In genomic region chr1:27007909-27008582, GRCh38 we compare ENCODE assay signal across 12 cellular contexts. TPM values are rescaled to one million over a fixed set of nuclear protein-coding genes. Genes with fewer than 3 reads are reported as not detected.
DNase-seq lines count a peak whose midpoint lies in the region; ATAC-seq and TF ChIP-seq lines count a peak whose summit lies in the region.
"Had no signal": no experiment of that assay in that cellular context is flagged by ENCODE, and none has a peak within 500 bp of the region (broad histone marks: within the 10 kb centered on the region; RNA-seq: fewer than 3 reads in every experiment).

No MANE protein-coding gene starts in this region.

- no peak for ATAC-seq in heart left ventricle
- no peak for ATAC-seq in left cardiac atrium
- peak; percentile 59 for ATAC-seq in upper lobe of right lung
- no peak for ATAC-seq in GM19324 (IDR thresholded peaks at IDR 0.05; ENCODE audit: low FRiP score, unreplicated experiment)
- ATAC-seq: stimulated activated naive B cell treated with anti-CD40 and anti-IgM and Interleukin-4, amounts not matched to agents 10 μg/mL and 1 μg/mL and 100 μg/mL, for 72 hours had no signal

- WGBS in heart left ventricle, 4 donors, result 63 to 75% (median 74%) methylated on average over 9 of the region's 9 CpGs
- 60% methylated on average over 9 of the region's 9 CpGs for WGBS in mesenchymal stem cell

- peak overlapping the region in 1 of 2 experiments; percentile 9 for H3K4ac ChIP-seq in mesenchymal stem cell (ENCODE audit: low read depth in 1 of 2, low read length in 2 of 2)

- H3K4me2 ChIP-seq in mesenchymal stem cell (ENCODE audit: low read length, poor library complexity, severe bottlenecking), result no peak overlapping the region

- H3K4me3 ChIP-seq in heart left ventricle (no peak overlapping the region), colonic mucosa (no peak overlapping the region), mesenchymal stem cell (ENCODE audit: insufficient read depth in 1 of 2, low read depth in 1 of 2, low read length in 2 of 2) (no peak overlapping the region), upper lobe of right lung (no peak overlapping the region)

- TF ChIP-seq POLR2A in heart left ventricle (IDR thresholded peaks at IDR 0.05), result no peak

- H3K9me3 ChIP-seq in heart left ventricle, result no peaks in the 10 kb centered on the region
- no peaks in the 10 kb centered on the region for H3K9me3 ChIP-seq in colonic mucosa
- H3K9me3 ChIP-seq in mesenchymal stem cell (ENCODE audit: control insufficient read depth, low read length), result no peaks in the 10 kb centered on the region
- no peaks in the 10 kb centered on the region for H3K9me3 ChIP-seq in upper lobe of right lung

- H3K4me1 ChIP-seq in heart left ventricle, result peaks cover 0 to 65% (median 25%) of the 10 kb centered on the region in 12 donors
- peaks cover 4% of the 10 kb centered on the region for H3K4me1 ChIP-seq in colonic mucosa
- H3K4me1 ChIP-seq in mesenchymal stem cell (ENCODE audit: control insufficient read depth, insufficient read depth, low read depth, low read length), result peaks cover 65% of the 10 kb centered on the region
- peaks cover 42% of the 10 kb centered on the region for H3K4me1 ChIP-seq in upper lobe of right lung

- H4K8ac ChIP-seq in mesenchymal stem cell (ENCODE audit: low read length), result peak overlapping the region; percentile 10

- H3K27ac ChIP-seq in heart left ventricle (peak overlapping the region in 8 of 12 donors; percentile 20 to 92 (median 48)), colonic mucosa (peak overlapping the region; percentile 48), mesenchymal stem cell (ENCODE audit: low read length, poor library complexity, severe bottlenecking) (no peak overlapping the region), upper lobe of right lung (peak overlapping the region; percentile 68)

- H3K9ac ChIP-seq in colonic mucosa (ENCODE audit: low read depth in 2 of 2, low read length in 2 of 2), result no peak overlapping the region
- H3K9ac ChIP-seq in mesenchymal stem cell (ENCODE audit: low read length), result no peak overlapping the region

- intact Hi-C loops in heart left ventricle (cut with DNase I) (no loop called here), left cardiac atrium (cut with DNase I) (no loop called here), colonic mucosa (cut with DNase I) (no loop called here), upper lobe of right lung (cut with DNase I) (no loop called here)

- no peak overlapping the region for H3K18ac ChIP-seq in mesenchymal stem cell (ENCODE audit: low read depth in 1 of 2, low read length in 2 of 2)

- no peak overlapping the region for H2BK5ac ChIP-seq in mesenchymal stem cell (ENCODE audit: low read depth, low read length, poor library complexity, severe bottlenecking)

- no peak overlapping the region for H2BK120ac ChIP-seq in mesenchymal stem cell (ENCODE audit: low read depth, low read length)

- no peak overlapping the region for H3K23ac ChIP-seq in mesenchymal stem cell (ENCODE audit: low read length in 2 of 2)

- H4K91ac ChIP-seq in mesenchymal stem cell (ENCODE audit: low read length), result peak overlapping the region; percentile 19

- TF ChIP-seq CTCF in heart left ventricle (IDR thresholded peaks at IDR 0.05), result no peak
- no peak for TF ChIP-seq CTCF in colonic mucosa (IDR thresholded peaks at IDR 0.05)
- no peak for TF ChIP-seq CTCF in upper lobe of right lung (IDR thresholded peaks at IDR 0.05)

- H3K27me3 ChIP-seq in heart left ventricle (no peaks in the 10 kb centered on the region), colonic mucosa (no peaks in the 10 kb centered on the region), mesenchymal stem cell (ENCODE audit: control insufficient read depth in 1 of 2, insufficient read depth in 1 of 2, low read length in 2 of 2) (no peaks in the 10 kb centered on the region), upper lobe of right lung (no peaks in the 10 kb centered on the region)

- no peak overlapping the region for H2BK15ac ChIP-seq in mesenchymal stem cell (ENCODE audit: low read depth, poor library complexity, severe bottlenecking)

- no peak overlapping the region for H2AFZ ChIP-seq in mesenchymal stem cell (ENCODE audit: low read depth, low read length)

- peaks cover 0 to 16% (median 0%) of the 10 kb centered on the region in 9 donors for H3K36me3 ChIP-seq in heart left ventricle
- no peaks in the 10 kb centered on the region for H3K36me3 ChIP-seq in colonic mucosa
- H3K36me3 ChIP-seq in mesenchymal stem cell (ENCODE audit: control insufficient read depth in 1 of 2, insufficient read depth in 2 of 2, low read depth in 1 of 2, low read length in 2 of 2), result peaks cover 0 to 13% of the 10 kb centered on the region in 2 experiments
- peaks cover 11% of the 10 kb centered on the region for H3K36me3 ChIP-seq in upper lobe of right lung

- H3K79me1 ChIP-seq in mesenchymal stem cell (replicated peaks; ENCODE audit: low read length, poor library complexity, severe bottlenecking), result peaks cover 7% of the 10 kb centered on the region

- peak overlapping the region; percentile 14 for H2AK5ac ChIP-seq in mesenchymal stem cell (ENCODE audit: low read length, severe bottlenecking)

- DNase-seq in heart left ventricle (peak in 1 of 5 donors; percentile 47), left cardiac atrium (no peak), colonic mucosa (peak; percentile 78), mesenchymal stem cell (peak; percentile 65), upper lobe of right lung (peak; percentile 91), superior temporal gyrus (ENCODE audit: extremely low spot score) (no peak)
- no peak for DNase-seq in stimulated activated CD8-positive, alpha-beta memory T cell treated with anti-CD3 and anti-CD28 coated beads, Interleukin-4, amount 100 ng/mL, for 48 hours
- DNase-seq: activated CD4-positive, alpha-beta memory T cell treated with anti-CD3 and anti-CD28 coated beads for 36 hours; activated naive CD8-positive, alpha-beta T cell treated with anti-CD3 and anti-CD28 coated beads, Interleukin-2, amount 10 ng/mL, durations not matched to agents 7 days and 5 days; GF-D8; stimulated activated naive B cell treated with anti-CD40 and anti-IgM and Interleukin-4, amounts not matched to agents 10 μg/mL and 1 μg/mL and 100 μg/mL, for 72 hours had no signal

- no peak overlapping the region for H2BK12ac ChIP-seq in mesenchymal stem cell (ENCODE audit: low read length in 2 of 2)

- no peak overlapping the region for H3K14ac ChIP-seq in mesenchymal stem cell (ENCODE audit: low read length in 2 of 2)

RNA-seq across cellular contexts. Expression of gene TENT5B, which starts 4.6 kb away (rescaled TPM):
- 10 to 100 TPM in 8 of 9 donors, 1 to 10 TPM in 1; 9.1 to 78.4 (median 32.6) TPM for total RNA-seq in heart left ventricle
- polyA plus RNA-seq in heart left ventricle, result 10 to 100 TPM; 19.8 to 62.2 TPM
- 10 to 100 TPM; 17.1 to 29.0 TPM for total RNA-seq in left cardiac atrium
- total RNA-seq in colonic mucosa, result 1 to 10 TPM; 1.0 to 3.8 TPM
- polyA plus RNA-seq in mesenchymal stem cell (2013, experiment 1 of 2), result 3.1 TPM
- 2.7 TPM for polyA plus RNA-seq in mesenchymal stem cell (2013, experiment 2 of 2)
- total RNA-seq in upper lobe of right lung, result 29.1 TPM
- total RNA-seq: activated CD4-positive, alpha-beta memory T cell treated with anti-CD3 and anti-CD28 coated beads for 36 hours; activated naive CD8-positive, alpha-beta T cell treated with anti-CD3 and anti-CD28 coated beads, Interleukin-2, amount 10 ng/mL, durations not matched to agents 7 days and 5 days had no signal

RNA-seq across cellular contexts. Expression of gene TRNP1, which starts 14.6 kb away (rescaled TPM):
- 10 to 100 TPM; 16.6 to 68.5 (median 21.7) TPM for total RNA-seq in heart left ventricle
- polyA plus RNA-seq in heart left ventricle, result 10 to 100 TPM; 18.4 to 38.9 TPM
- 10 to 100 TPM; 40.6 to 45.2 TPM for total RNA-seq in left cardiac atrium
- total RNA-seq in colonic mucosa, result 1 to 10 TPM; 2.5 to 2.7 TPM
- polyA plus RNA-seq in mesenchymal stem cell (2013, experiment 1 of 2), result 65.7 TPM
- polyA plus RNA-seq in mesenchymal stem cell (2013, experiment 2 of 2), result 64.6 TPM
- 16.2 TPM for total RNA-seq in upper lobe of right lung
- total RNA-seq: activated naive CD8-positive, alpha-beta T cell treated with anti-CD3 and anti-CD28 coated beads, Interleukin-2, amount 10 ng/mL, durations not matched to agents 7 days and 5 days had no signal

RNA-seq across cellular contexts. Expression of gene KDF1, which starts 47.8 kb away (rescaled TPM):
- under 1 TPM in 2 of 9 donors, not detected in 7; 0.12 to 0.45 TPM for total RNA-seq in heart left ventricle
- polyA plus RNA-seq in heart left ventricle, result under 1 TPM in 1 of 2 donors, not detected in 1; 0.03 TPM
- under 1 TPM; 0.18 to 0.68 TPM for total RNA-seq in left cardiac atrium
- total RNA-seq in colonic mucosa, result 10 to 100 TPM; 23.2 to 27.3 TPM
- polyA plus RNA-seq in mesenchymal stem cell (2013, experiment 1 of 2), result 0.35 TPM
- polyA plus RNA-seq in mesenchymal stem cell (2013, experiment 2 of 2), result 0.38 TPM
- total RNA-seq in upper lobe of right lung, result 10.5 TPM
- total RNA-seq: activated CD4-positive, alpha-beta memory T cell treated with anti-CD3 and anti-CD28 coated beads for 36 hours had no signal

Comparison
In these comparisons a context has a peak if more than half of its experiments do, and no peak if none do; other contexts are left out.
1. DNase-seq: peak in colonic mucosa (single experiment), mesenchymal stem cell (single experiment) and upper lobe of right lung (single experiment); none in left cardiac atrium (single experiment), stimulated activated CD8-positive, alpha-beta memory T cell treated with anti-CD3 and anti-CD28 coated beads, Interleukin-4, amount 100 ng/mL, for 48 hours (single experiment) and superior temporal gyrus (single experiment).